In genomic region chr7:122350701-122351100, GRCh38 we compare ENCODE assay signal across 32 cellular contexts. TPM values are rescaled to one million over a fixed set of nuclear protein-coding genes. Genes with fewer than 3 reads are reported as not detected.
"Had no signal": no experiment of that assay in that cellular context is flagged by ENCODE, and none has a peak within 500 bp of the region (broad histone marks: within the 10 kb centered on the region; RNA-seq: fewer than 3 reads in every experiment).

No MANE protein-coding gene starts in this region.

- DNase-seq: activated CD4-positive, alpha-beta T cell treated with anti-CD3 and anti-CD28 coated beads for 36 hours; activated CD4-positive, alpha-beta T cell treated with anti-CD3 and anti-CD28 coated beads, Interleukin-2, amount 10 ng/mL, durations not matched to agents 7 days and 5 days; activated CD4-positive, alpha-beta T cell treated with anti-CD3 and anti-CD28 coated beads, Interleukin-2, amount 50 U/mL, for 48 hours; activated CD8-positive, alpha-beta T cell treated with anti-CD3 and anti-CD28 coated beads, Interleukin-2, amount 10 ng/mL, durations not matched to agents 7 days and 5 days; activated gamma-delta T cell; activated naive CD4-positive, alpha-beta T cell treated with Interleukin-2 at 50 U/mL for 16 hours; activated naive CD8-positive, alpha-beta T cell treated with anti-CD3 and anti-CD28 coated beads, Interleukin-2, amount 10 ng/mL, durations not matched to agents 7 days and 5 days; activated T-cell treated with anti-CD3 and anti-CD28 coated beads, Interleukin-2, amount 50 U/mL, for 24 hours; amygdala; NCI-H1105; NCI-H1436 treated with DMSO at 0.1 percent for 48 hours; NCI-H1694 treated with DMSO at 0.1 percent for 48 hours; NCI-H2029; NCI-H345; NCI-H524 treated with DMSO at 0.1 percent for 48 hours; NCI-H748 treated with DMSO at 0.1 percent for 48 hours; NK-92 treated with Interleukin-12 subunit alpha and Interleukin-12 subunit beta, amount 100 ng/mL, for 24 hours; PC-9; SIG-M5; T1000 had no signal

- H3K27me3 ChIP-seq: ascending aorta, cardiac muscle cell had no signal

- H3K9me3 ChIP-seq: ascending aorta had no signal

- ATAC-seq: activated CD4-positive, alpha-beta T cell treated with anti-CD3 and anti-CD28 coated beads for 36 hours; activated CD4-positive, CD25-positive, alpha-beta regulatory T cell treated with anti-CD3 and anti-CD28 coated beads, Interleukin-2, amount 50 U/mL, for 24 hours; activated CD8-positive, alpha-beta T cell treated with anti-CD3 and anti-CD28 coated beads, Interleukin-2, amount 10 ng/mL, durations not matched to agents 7 days and 5 days; Right ventricle myocardium inferior had no signal

- H3K36me3 ChIP-seq: ascending aorta, cardiac muscle cell had no signal

- H3K4me3 ChIP-seq: ascending aorta, cardiac muscle cell, PC-9 had no signal

- H2AFZ ChIP-seq: PC-9 had no signal

- H3K4me1 ChIP-seq: ascending aorta had no signal

- H3K4me2 ChIP-seq: PC-9 had no signal

- H3K27ac ChIP-seq: ascending aorta, cardiac muscle cell, PC-9, RWPE1 had no signal

RNA-seq across cellular contexts. Expression of gene FEZF1, which starts 46.2 kb away (rescaled TPM):
- total RNA-seq: activated CD4-positive, alpha-beta T cell treated with anti-CD3 and anti-CD28 coated beads for 36 hours; activated CD4-positive, alpha-beta T cell treated with anti-CD3 and anti-CD28 coated beads, Interleukin-2, amount 10 ng/mL, durations not matched to agents 7 days and 5 days; activated CD8-positive, alpha-beta T cell treated with anti-CD3 and anti-CD28 coated beads, Interleukin-2, amount 10 ng/mL, durations not matched to agents 7 days and 5 days; activated naive CD8-positive, alpha-beta T cell treated with anti-CD3 and anti-CD28 coated beads, Interleukin-2, amount 10 ng/mL, durations not matched to agents 7 days and 5 days; activated T-helper 2 cell treated with anti-CD3 and anti-CD28 coated beads, Interferon-gamma antibody, Interleukin-2, Interleukin-4, amounts not matched to agents 10 μg/mL and 5 μg/mL and 100 μg/mL, durations not matched to agents 14 hours and 24 hours and 36 hours; ascending aorta; cardiac muscle cell; chondrocyte; M059J; OCI-LY7; PC-9; Right ventricle myocardium inferior; T-helper 1 cell treated with Interleukin-12 subunit alpha and Interleukin-12 subunit beta and Interleukin-4 antibody, amounts not matched to agents 30 ng/mL and 1 ng/mL, for 36 hours; T-helper 2 cell treated with Interferon-gamma antibody and Interleukin-4, amounts not matched to agents 100 ng/mL and 5 ng/mL, for 36 hours had no signal
- polyA plus RNA-seq: adipose tissue, cardiac muscle cell had no signal
